Comparison of ENCODE assay signal across 4 cellular contexts in the genomic region with DNA sequence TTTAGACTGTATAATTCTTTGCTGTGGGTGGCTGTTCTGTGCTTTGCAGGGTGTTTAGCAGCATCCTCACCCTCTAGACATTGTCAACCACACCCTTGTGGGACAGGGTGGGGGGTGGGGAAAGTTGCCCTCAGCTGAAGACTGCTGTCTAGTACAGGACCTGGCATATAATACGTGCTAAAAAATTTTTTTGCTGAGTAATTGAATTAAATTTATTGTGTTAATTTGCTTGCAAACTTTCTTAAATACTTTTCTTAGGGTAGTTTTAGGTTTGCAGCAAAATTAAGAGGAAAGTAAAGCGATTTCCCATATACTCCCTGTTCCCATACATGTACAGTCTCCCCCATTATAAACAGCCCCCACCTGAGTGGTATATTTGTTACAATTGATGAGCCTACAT.
TF ChIP-seq lines count a peak whose summit lies in the region.

No MANE protein-coding gene starts in this region.

TF ChIP-seq in HepG2, 621 proteins besides CTCF, POLR2A, EP300 and RAD21:
- TF ChIP-seq CEBPG (CRISPR knock-in tag; IDR thresholded peaks at IDR 0.05) (no peak), GLI4 (CRISPR knock-in tag; IDR thresholded peaks at IDR 0.05; ENCODE audit: borderline replicate concordance) (no peak), SIN3B (IDR thresholded peaks at IDR 0.05; ENCODE audit: low read length) (no peak), MAFF (IDR thresholded peaks at IDR 0.05; ENCODE audit: low read depth, low read length) (peak; percentile 45), MAFK (conservative IDR thresholded peaks at IDR 0.05 in 1 of 2, IDR thresholded peaks at IDR 0.05 in 1 of 2; ENCODE audit: low read length in 2 of 2) (peak; percentile 37 to 58; a peak in 2 of 4 replicates)

TF ChIP-seq in A549, 52 proteins besides CTCF, POLR2A, EP300 and RAD21:
- TF ChIP-seq MAFK (IDR thresholded peaks at IDR 0.05; ENCODE audit: partially characterized antibody) (peak; percentile 11), KDM5A (IDR thresholded peaks at IDR 0.05) (no peak)

TF ChIP-seq in IMR-90, 13 proteins besides CTCF, POLR2A, EP300 and RAD21:
- TF ChIP-seq MAZ (IDR thresholded peaks at IDR 0.05; ENCODE audit: borderline replicate concordance, low read depth, low read length): no peak
- TF ChIP-seq MAFK (IDR thresholded peaks at IDR 0.05; ENCODE audit: low read depth, low read length): peak; percentile 31; the same call in 1 of the 2 replicates
- no peak for TF ChIP-seq CEBPB (IDR thresholded peaks at IDR 0.05; ENCODE audit: low read depth, low read length)
- TF ChIP-seq NFE2L2 (IDR thresholded peaks at IDR 0.05; ENCODE audit: low read depth, low read length): no peak

TF ChIP-seq in K562, 482 proteins besides CTCF, POLR2A, EP300 and RAD21:
- TF ChIP-seq PCBP2 (IDR thresholded peaks at IDR 0.05; ENCODE audit: low read depth, low read length, poor library complexity, severe bottlenecking): no peak
- peak; percentile 68 for TF ChIP-seq ZNF316 (IDR thresholded peaks at IDR 0.05)
- no peak for TF ChIP-seq CREBBP (IDR thresholded peaks at IDR 0.05; ENCODE audit: low read depth, low read length)
- TF ChIP-seq EWSR1 (IDR thresholded peaks at IDR 0.05; ENCODE audit: borderline replicate concordance, low read depth, partially characterized antibody): no peak
TF ChIP-seq in K562: peak in this region for 1.
